8 cellular contexts compared by ENCODE assay signal in genomic region chr11:33016654-33017053, GRCh38. TPM values are rescaled to one million over a fixed set of nuclear protein-coding genes. Genes with fewer than 3 reads are reported as not detected.
DNase-seq lines count a peak whose midpoint lies in the region; ATAC-seq, FAIRE-seq and TF ChIP-seq lines count a peak whose summit lies in the region.

No MANE protein-coding gene starts in this region.

- no peaks in the 10 kb centered on the region for H4K20me1 ChIP-seq in GM23338 (replicated peaks; ENCODE audit: insufficient read depth)
- H4K20me1 ChIP-seq in SK-N-SH (ENCODE audit: insufficient read depth) = no peaks in the 10 kb centered on the region

- H3K27me3 Mint-ChIP-seq in GM23338 (ENCODE audit: insufficient read depth, low read depth, poor library complexity) = peaks cover 16% of the 10 kb centered on the region

- H3K36me3 ChIP-seq in GM23338 (ENCODE audit: insufficient read depth) (no peaks in the 10 kb centered on the region), SK-N-SH (replicated peaks in 1 of 2; ENCODE audit: control insufficient read depth in 1 of 2, insufficient read depth in 2 of 2, low read length in 1 of 2) (no peaks in the 10 kb centered on the region)

- POLR2A ChIA-PET in SK-N-SH (lab: Yijun Ruan, JAX) = interaction anchor here (1.7 kb wide), 1 partner anchor 23 kb away, joined by 6 read pairs; the partner anchor contains the start of gene TCP11L1

- TF ChIP-seq CTCF in GM23338 (conservative IDR thresholded peaks at IDR 0.05; ENCODE audit: low read depth in 2 of 2) = no peak
- TF ChIP-seq CTCF in SK-N-SH (IDR thresholded peaks at IDR 0.05) = no peak
- no peak for TF ChIP-seq CTCF in fibroblast of the aortic adventitia (IDR thresholded peaks at IDR 0.05; ENCODE audit: insufficient read depth, low read length)
- no peak for TF ChIP-seq CTCF in retinal pigment epithelial cell (conservative IDR thresholded peaks at IDR 0.05; ENCODE audit: low read depth, low read length)

- H2AFZ ChIP-seq in GM23338 = peak overlapping the region; percentile 83
- peak overlapping the region; percentile 70; the same call in 1 of the 2 replicates for H2AFZ ChIP-seq in SK-N-SH (ENCODE audit: low read depth)

- H3K4me1 ChIP-seq in GM23338 (ENCODE audit: insufficient read depth) (peaks cover 16% of the 10 kb centered on the region), SK-N-SH (ENCODE audit: control insufficient read depth in 1 of 2, insufficient read depth in 2 of 2, low read depth in 1 of 2, low read length in 1 of 2) (peaks cover 5 to 23% of the 10 kb centered on the region in 2 experiments; a peak in 3 of 4 replicates)

- H3K79me2 ChIP-seq in GM23338 (replicated peaks; ENCODE audit: insufficient read depth) (no peaks in the 10 kb centered on the region), SK-N-SH (ENCODE audit: insufficient read depth) (peaks cover 45% of the 10 kb centered on the region; the same call in 1 of the 2 replicates)

- no peak overlapping the region for H3K27ac Mint-ChIP-seq in GM23338

- no peaks in the 10 kb centered on the region for H3K9me3 ChIP-seq in SK-N-SH

- peak overlapping the region; percentile 41; the same call in 1 of the 2 replicates for H3K9ac ChIP-seq in SK-N-SH

- peak overlapping the region; percentile 95 for H3K4me2 ChIP-seq in GM23338
- H3K4me2 ChIP-seq in SK-N-SH = peak overlapping the region; percentile 77

- H3K9me2 ChIP-seq in GM23338 (ENCODE audit: insufficient read depth) = no peaks in the 10 kb centered on the region
- H3K9me2 ChIP-seq in SK-N-SH = no peaks in the 10 kb centered on the region

- peak overlapping the region; percentile 79 for H3K4me3 Mint-ChIP-seq in GM23338

- TF ChIP-seq RAD21 in SK-N-SH (IDR thresholded peaks at IDR 0.05; ENCODE audit: low read length) = no peak

- H3K4me1 Mint-ChIP-seq in GM23338 = peaks cover 17% of the 10 kb centered on the region; the same call in 2 of the 3 replicates

- no peak for TF ChIP-seq POLR2A in GM12891 (IDR thresholded peaks at IDR 0.05; ENCODE audit: low read depth, low read length)

- CTCF ChIA-PET in SK-N-SH (lab: Yijun Ruan, JAX) = interaction anchor here (0.5 to 2.7 kb wide), 4 partner anchors 11 to 193 kb away, joined by 3 to 14 read pairs (median 3); no protein-coding TSS in a partner anchor

- no peak overlapping the region for H3K27ac ChIP-seq in GM23338 (ENCODE audit: low read depth)
- H3K27ac ChIP-seq in SK-N-SH (ENCODE audit: low read depth in 2 of 2, low read length in 1 of 2) = peak overlapping the region; percentile 40 to 47; a peak in 3 of 4 replicates

- no peaks in the 10 kb centered on the region for H3K9me3 Mint-ChIP-seq in GM23338

- WGBS in SK-N-SH (ENCODE audit: low lambda C conversion rate) = 25% methylated on average over 4 of the region's 4 CpGs

- DNase-seq in GM23338 (ENCODE audit: low spot score) (no peak), SK-N-SH (no peak), fibroblast of the aortic adventitia (ENCODE audit: low read depth) (no peak), retinal pigment epithelial cell (ENCODE audit: low read depth) (no peak), GM12891 (ENCODE audit: insufficient read length, low spot score) (no peak), glomerular visceral epithelial cell (ENCODE audit: extremely low spot score) (no peak), kidney glomerular epithelial cell (lab: John Stamatoyannopoulos, UW) (no peak), HuH-7.5 (ENCODE audit: low spot score) (no peak)

- peaks cover 11% of the 10 kb centered on the region for H3K27me3 ChIP-seq in GM23338 (ENCODE audit: insufficient read depth)
- no peaks in the 10 kb centered on the region for H3K27me3 ChIP-seq in SK-N-SH (ENCODE audit: insufficient read depth)

- H3F3A ChIP-seq in GM23338 (replicated peaks; ENCODE audit: low read depth) (peaks cover 4% of the 10 kb centered on the region; the same call in 1 of the 2 replicates), SK-N-SH (replicated peaks; ENCODE audit: insufficient read depth) (peaks cover 20% of the 10 kb centered on the region)

- ATAC-seq in GM23338 = no peak

- H3K36me3 Mint-ChIP-seq in GM23338 (ENCODE audit: low read depth) = no peaks in the 10 kb centered on the region

- peak in 1 of 2 experiments; percentile 49; a peak in 1 of 4 replicates for TF ChIP-seq EP300 in SK-N-SH (IDR thresholded peaks at IDR 0.05; ENCODE audit: borderline replicate concordance in 1 of 2, low read depth in 1 of 2, low read length in 1 of 2)

- no peak for FAIRE-seq in GM12891 (lab: Jason Lieb, UNC)

- H3K4me3 ChIP-seq in GM23338 (peak overlapping the region; percentile 77), SK-N-SH (ENCODE audit: low read depth in 2 of 2, low read length in 1 of 2) (peak overlapping the region; percentile 65 to 81; a peak in 3 of 4 replicates), fibroblast of the aortic adventitia (ENCODE audit: low read depth, low read length) (peak overlapping the region; percentile 79), retinal pigment epithelial cell (ENCODE audit: low read length) (peak overlapping the region; percentile 58)

TF ChIP-seq in GM23338, 12 proteins besides CTCF, POLR2A, EP300 and RAD21 (continues in another document):
- no peak for TF ChIP-seq EZH2phosphoT487 (IDR thresholded peaks at IDR 0.05; ENCODE audit: unreplicated experiment)
- no peak for TF ChIP-seq STAT1 (IDR thresholded peaks at IDR 0.05; ENCODE audit: unreplicated experiment)

TF ChIP-seq in SK-N-SH, 30 proteins besides CTCF, POLR2A, EP300 and RAD21 (continues in another document):
- TF ChIP-seq USF2 (IDR thresholded peaks at IDR 0.05; ENCODE audit: borderline replicate concordance, low read depth, low read length) = no peak
- peak; percentile 22; the same call in 1 of the 2 replicates for TF ChIP-seq PBX3 (IDR thresholded peaks at IDR 0.05)
- 0 out of 2 replicates have a peak, but pooled peaks have one; percentile 28 for TF ChIP-seq FOSL2 (IDR thresholded peaks at IDR 0.05; ENCODE audit: borderline replicate concordance, low read depth)
- TF ChIP-seq JUND (IDR thresholded peaks at IDR 0.05) = peak; percentile 33; the same call in 1 of the 2 replicates
- TF ChIP-seq YY1 (IDR thresholded peaks at IDR 0.05; ENCODE audit: low read depth) = 0 out of 2 replicates have a peak, but pooled peaks have one; percentile 9

TF ChIP-seq in GM12891, 5 proteins besides CTCF, POLR2A, EP300 and RAD21:
- TF ChIP-seq SPI1 (IDR thresholded peaks at IDR 0.05; ENCODE audit: low read depth, low read length) (no peak), POLR2AphosphoS5 (IDR thresholded peaks at IDR 0.05; ENCODE audit: low read depth, low read length) (no peak), PAX5 (IDR thresholded peaks at IDR 0.05; ENCODE audit: insufficient read depth, low read length, severe bottlenecking) (no peak), TAF1 (IDR thresholded peaks at IDR 0.05; ENCODE audit: low read depth, low read length) (no peak), POU2F2 (IDR thresholded peaks at IDR 0.05; ENCODE audit: low read depth, low read length) (no peak)

RNA-seq across cellular contexts. Expression of gene DEPDC7, which starts 1.0 kb away (rescaled TPM):
- 10.9 and 15.3 TPM in 2 replicates for total RNA-seq in GM23338 (2014; rRNA removed; shearing (Covaris generic))
- polyA plus RNA-seq in GM23338 (2016; fragmentation: Nextera tagmentation; extraction: Ambion mirVana) (8.6 and 9.1 TPM in 2 replicates), SK-N-SH (2012; rRNA removed) (9.7 and 14.2 TPM in 2 replicates)
- 11.2 and 11.5 TPM in 2 replicates for polyA plus RNA-seq in SK-N-SH (2012; cell fraction: cytosol; rRNA removed)
- polyA plus RNA-seq in SK-N-SH (2012; cell fraction: nucleus; rRNA removed) = 13.7 and 30.5 TPM in 2 replicates
- total RNA-seq in fibroblast of the aortic adventitia (ENCODE audit: low replicate concordance) = 3.5 and 9.9 TPM in 2 replicates
- polyA plus RNA-seq in GM12891 (2012; ENCODE audit: low read depth, missing spikeins) = 0.24 TPM

RNA-seq across cellular contexts. Expression of gene TCP11L1, which starts 22.7 kb away (rescaled TPM):
- total RNA-seq in GM23338 (2014; rRNA removed; shearing (Covaris generic)) = 24.9 and 39.0 TPM in 2 replicates
- polyA plus RNA-seq in GM23338 (2016; fragmentation: Nextera tagmentation; extraction: Ambion mirVana) (3.2 and 5.0 TPM in 2 replicates), SK-N-SH (2012; rRNA removed) (12.7 and 15.1 TPM in 2 replicates)
- polyA plus RNA-seq in SK-N-SH (2012; cell fraction: cytosol; rRNA removed) = 13.1 and 13.2 TPM in 2 replicates
- polyA plus RNA-seq in SK-N-SH (2012; cell fraction: nucleus; rRNA removed) = 15.3 and 17.0 TPM in 2 replicates
- total RNA-seq in fibroblast of the aortic adventitia (ENCODE audit: low replicate concordance) = 25.4 and 44.4 TPM in 2 replicates
- polyA plus RNA-seq in GM12891 (2012; ENCODE audit: low read depth, missing spikeins) = 5.1 TPM
